Comparison of ENCODE assay signal across 8 cellular contexts in the genomic region with DNA sequence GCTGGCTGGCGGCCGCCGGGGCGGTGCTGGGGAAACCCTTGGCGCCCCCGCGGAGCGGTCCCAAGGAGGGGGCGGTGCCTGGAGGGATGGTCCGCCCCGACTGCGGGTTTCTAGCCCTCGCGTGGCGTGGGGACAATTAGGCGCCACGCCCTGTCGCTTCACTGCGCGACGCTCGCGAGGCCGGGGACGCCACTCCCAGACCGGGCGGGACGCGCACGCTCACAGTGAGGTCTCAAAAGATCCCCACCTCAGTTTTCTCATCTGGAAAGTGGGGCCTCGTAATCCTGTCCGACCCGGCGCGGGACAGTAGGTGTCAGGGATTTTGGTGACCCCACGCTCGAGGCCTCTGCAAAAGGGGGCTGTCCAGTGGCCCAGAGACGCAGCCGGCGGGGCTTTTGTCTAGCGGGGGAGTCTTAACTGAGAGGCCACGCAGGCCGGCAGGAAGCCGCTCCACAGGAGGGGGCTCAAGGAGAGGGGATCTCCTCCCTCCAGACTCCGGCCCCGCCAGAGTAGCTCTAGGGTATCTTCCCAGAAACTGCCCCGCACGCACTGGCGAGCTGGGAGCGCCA. TPM values are rescaled to one million over a fixed set of nuclear protein-coding genes. Genes with fewer than 3 reads are reported as not detected.
DNase-seq lines count a peak whose midpoint lies in the region; ATAC-seq and FAIRE-seq lines count a peak whose summit lies in the region.

No MANE protein-coding gene starts in this region.

- DNase-seq in GDM1 (lab: John Stamatoyannopoulos, UW) (peak; percentile 79), LHCN-M2 (ENCODE audit: low read depth) (peak; percentile 68), T1000 (lab: John Stamatoyannopoulos, UW) (peak; percentile 80), astrocyte of the hippocampus (ENCODE audit: low read depth, low spot score) (peak; percentile 93), HTR-8/SVneo (ENCODE audit: insufficient read length, low spot score) (no peak)

- peaks cover 8% of the 10 kb centered on the region for H3K36me3 ChIP-seq in iPS-18a (ENCODE audit: control insufficient read depth, low read depth, low read length)
- peaks cover 8 to 14% (median 9%) of the 10 kb centered on the region in 3 donors for H3K36me3 ChIP-seq in skeletal muscle tissue (ENCODE audit: control insufficient read depth in 3 of 3, insufficient read depth in 3 of 3, low read length in 3 of 3)

- H3K4me1 ChIP-seq in iPS-18a (ENCODE audit: control insufficient read depth, low read depth, low read length) = peaks cover 3% of the 10 kb centered on the region
- peaks cover 39 to 44% (median 39%) of the 10 kb centered on the region in 3 donors for H3K4me1 ChIP-seq in skeletal muscle tissue (ENCODE audit: control insufficient read depth in 3 of 3, insufficient read depth in 3 of 3, low read length in 3 of 3)

- ATAC-seq in GM21825 (IDR thresholded peaks at IDR 0.05; ENCODE audit: unreplicated experiment) = peak; percentile 41

- H3K4me3 ChIP-seq in iPS-18a (ENCODE audit: low read length) (peak overlapping the region; percentile 88), skeletal muscle tissue (ENCODE audit: low read length in 3 of 3) (peak overlapping the region; percentile 88 to 97 (median 96))

- H3K9me3 ChIP-seq in iPS-18a (ENCODE audit: control insufficient read depth, low read depth, low read length) = no peaks in the 10 kb centered on the region
- H3K9me3 ChIP-seq in skeletal muscle tissue (ENCODE audit: control insufficient read depth in 3 of 3, low read length in 3 of 3) = no peaks in the 10 kb centered on the region

- FAIRE-seq in HTR-8/SVneo (lab: Jason Lieb, UNC) = no peak

- H3K27ac ChIP-seq in iPS-18a (ENCODE audit: low read length) = peak overlapping the region; percentile 35
- H3K27ac ChIP-seq in skeletal muscle tissue (ENCODE audit: low read depth, low read length) = peak overlapping the region; percentile 99

- H3K27me3 ChIP-seq in iPS-18a (ENCODE audit: control insufficient read depth, insufficient read depth, low read length) (peaks cover 18% of the 10 kb centered on the region), skeletal muscle tissue (ENCODE audit: control insufficient read depth in 3 of 3, insufficient read depth in 3 of 3, low read length in 3 of 3) (no peaks in the 10 kb centered on the region)

- peak overlapping the region; percentile 90 for H3K9ac ChIP-seq in iPS-18a (ENCODE audit: low read length)
- H3K9ac ChIP-seq in skeletal muscle tissue (ENCODE audit: low read depth in 1 of 3, low read length in 3 of 3) = peak overlapping the region; percentile 97 to 100 (median 100)

RNA-seq across cellular contexts. Expression of gene CLK3, which starts 0.8 kb away (rescaled TPM):
- total RNA-seq in LHCN-M2 (2014; rRNA removed) = 60.5 and 81.1 TPM in 2 replicates
- polyA plus RNA-seq in LHCN-M2 (2012) = 51.2 TPM
- 24.0 TPM for total RNA-seq in skeletal muscle tissue
